29 cellular contexts compared by ENCODE assay signal in the genomic region with DNA sequence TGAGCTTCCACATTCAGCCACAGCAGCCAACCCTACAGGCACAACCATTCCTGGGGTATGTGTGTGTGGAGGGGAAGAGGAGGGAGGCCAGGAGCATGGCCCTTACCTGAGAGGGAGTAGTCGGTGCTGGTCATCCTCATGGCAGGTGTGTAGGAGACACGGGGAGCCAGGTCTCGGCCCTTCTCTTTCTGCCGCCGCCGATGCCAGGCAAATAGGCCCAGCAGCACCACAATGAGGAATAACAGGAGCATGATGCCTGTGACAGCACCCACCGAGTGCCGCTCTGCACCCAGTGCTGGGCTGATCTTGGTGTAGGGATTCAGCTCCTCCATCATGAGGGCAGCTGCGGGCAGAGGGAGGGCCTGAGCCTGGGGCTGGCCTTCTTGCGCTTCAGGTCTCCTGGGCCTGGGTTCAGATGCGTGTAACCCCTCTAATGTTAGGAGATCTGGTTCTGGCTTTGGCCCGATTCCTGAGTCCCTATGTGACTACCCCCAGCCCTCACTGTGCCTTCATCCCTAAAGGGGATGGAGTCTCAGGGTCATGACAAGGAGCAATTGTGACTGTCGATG.
"Had no signal": no experiment of that assay in that cellular context is flagged by ENCODE, and none has a peak within 500 bp of the region (broad histone marks: within the 10 kb centered on the region; RNA-seq: fewer than 3 reads in every experiment).

No MANE protein-coding gene starts in this region.

- H3K27ac ChIP-seq: ascending aorta, cardiac muscle cell, KMS-11, SJSA1 had no signal

- H3K9me3 Mint-ChIP-seq: activated CD4-positive, alpha-beta T cell treated with anti-CD3 and anti-CD28 coated beads, Interleukin-2, amount 10 ng/mL, durations not matched to agents 7 days and 5 days; activated naive CD4-positive, alpha-beta T cell treated with anti-CD3 and anti-CD28 coated beads, Interleukin-2, amount 50 U/mL, for 24 hours; activated naive CD8-positive, alpha-beta T cell treated with anti-CD3 and anti-CD28 coated beads, Interleukin-2, amount 10 ng/mL, durations not matched to agents 7 days and 5 days; T-helper 1 cell treated with Interleukin-12 subunit alpha and Interleukin-12 subunit beta and Interleukin-4 antibody, amounts not matched to agents 30 μg/mL and 1 μg/mL, for 36 hours; T-helper 2 cell treated with Interferon-gamma antibody and Interleukin-4, amounts not matched to agents 5 μg/mL and 100 μg/mL, for 36 hours had no signal

- H3K36me3 Mint-ChIP-seq: activated naive CD8-positive, alpha-beta T cell treated with anti-CD3 and anti-CD28 coated beads, Interleukin-2, amount 10 ng/mL, durations not matched to agents 7 days and 5 days had no signal

- H3K4me3 ChIP-seq: ascending aorta, cardiac muscle cell, SJSA1 had no signal

- H3K27me3 ChIP-seq: ascending aorta, cardiac muscle cell, SJSA1 had no signal

- H3K9ac ChIP-seq: KMS-11, SK-N-SH had no signal

- H3K36me3 ChIP-seq: cardiac muscle cell, SJSA1 had no signal

- ATAC-seq: activated CD4-positive, alpha-beta T cell treated with anti-CD3 and anti-CD28 coated beads for 36 hours; activated CD4-positive, CD25-positive, alpha-beta regulatory T cell treated with anti-CD3 and anti-CD28 coated beads, Interleukin-2, amount 50 U/mL, for 24 hours; activated CD8-positive, alpha-beta T cell treated with anti-CD3 and anti-CD28 coated beads, Interleukin-2, amount 10 ng/mL, durations not matched to agents 7 days and 5 days; Panc1 had no signal

- H3K4me3 Mint-ChIP-seq: activated CD4-positive, alpha-beta T cell treated with anti-CD3 and anti-CD28 coated beads for 36 hours; activated CD4-positive, alpha-beta T cell treated with anti-CD3 and anti-CD28 coated beads, Interleukin-2, amount 10 ng/mL, durations not matched to agents 7 days and 5 days; activated CD8-positive, alpha-beta T cell treated with anti-CD3 and anti-CD28 coated beads, Interleukin-2, amount 10 ng/mL, durations not matched to agents 7 days and 5 days; activated naive CD4-positive, alpha-beta T cell treated with anti-CD3 and anti-CD28 coated beads, Interleukin-2, amount 50 U/mL, for 24 hours; activated naive CD8-positive, alpha-beta T cell treated with anti-CD3 and anti-CD28 coated beads, Interleukin-2, amount 10 ng/mL, durations not matched to agents 7 days and 5 days; T-helper 1 cell treated with Interleukin-12 subunit alpha and Interleukin-12 subunit beta and Interleukin-4 antibody, amounts not matched to agents 30 μg/mL and 1 μg/mL, for 36 hours; T-helper 2 cell treated with Interferon-gamma antibody and Interleukin-4, amounts not matched to agents 5 μg/mL and 100 μg/mL, for 36 hours had no signal

- FAIRE-seq: TTC549 had no signal

- DNase-seq: activated CD4-positive, alpha-beta T cell treated with anti-CD3 and anti-CD28 coated beads for 36 hours; activated CD4-positive, alpha-beta T cell treated with anti-CD3 and anti-CD28 coated beads, Interleukin-2, amount 10 ng/mL, durations not matched to agents 7 days and 5 days; activated CD4-positive, alpha-beta T cell treated with anti-CD3 and anti-CD28 coated beads, Interleukin-2, amount 50 U/mL, for 48 hours; activated CD8-positive, alpha-beta memory T cell treated with anti-CD3 and anti-CD28 coated beads, Interleukin-2, amount 50 U/mL, for 48 hours; activated CD8-positive, alpha-beta T cell treated with anti-CD3 and anti-CD28 coated beads, Interleukin-2, amount 10 ng/mL, durations not matched to agents 7 days and 5 days; activated gamma-delta T cell; activated naive CD4-positive, alpha-beta T cell treated with Interleukin-2 at 50 U/mL for 16 hours; activated naive CD8-positive, alpha-beta T cell treated with anti-CD3 and anti-CD28 coated beads, Interleukin-2, amount 10 ng/mL, durations not matched to agents 7 days and 5 days; amygdala; cerebellar nuclear complex; NCI-H1105 treated with DMSO at 0.1 percent for 48 hours; NCI-H1436; NCI-H1694; NCI-H1930; NCI-H2081 treated with DMSO at 0.1 percent for 48 hours; NCI-H226; NCI-H524 treated with DMSO at 0.1 percent for 48 hours; SHP77 treated with DMSO at 0.1 percent for 48 hours; SK-N-SH had no signal

- H3K9me3 ChIP-seq: ascending aorta, SJSA1, SK-N-SH had no signal

- H3K27me3 Mint-ChIP-seq: activated CD4-positive, alpha-beta T cell treated with anti-CD3 and anti-CD28 coated beads for 36 hours; activated CD4-positive, alpha-beta T cell treated with anti-CD3 and anti-CD28 coated beads, Interleukin-2, amount 10 ng/mL, durations not matched to agents 7 days and 5 days; activated naive CD4-positive, alpha-beta T cell treated with anti-CD3 and anti-CD28 coated beads, Interleukin-2, amount 50 U/mL, for 24 hours; activated naive CD8-positive, alpha-beta T cell treated with anti-CD3 and anti-CD28 coated beads, Interleukin-2, amount 10 ng/mL, durations not matched to agents 7 days and 5 days had no signal

- H3K4me2 ChIP-seq: KMS-11, SK-N-SH had no signal

- H3K27ac Mint-ChIP-seq: activated CD4-positive, alpha-beta T cell treated with anti-CD3 and anti-CD28 coated beads for 36 hours; activated CD4-positive, alpha-beta T cell treated with anti-CD3 and anti-CD28 coated beads, Interleukin-2, amount 10 ng/mL, durations not matched to agents 7 days and 5 days; activated CD8-positive, alpha-beta T cell treated with anti-CD3 and anti-CD28 coated beads, Interleukin-2, amount 10 ng/mL, durations not matched to agents 7 days and 5 days; activated naive CD4-positive, alpha-beta T cell treated with anti-CD3 and anti-CD28 coated beads, Interleukin-2, amount 50 U/mL, for 24 hours; activated naive CD8-positive, alpha-beta T cell treated with anti-CD3 and anti-CD28 coated beads, Interleukin-2, amount 10 ng/mL, durations not matched to agents 7 days and 5 days; T-helper 1 cell treated with Interleukin-12 subunit alpha and Interleukin-12 subunit beta and Interleukin-4 antibody, amounts not matched to agents 30 μg/mL and 1 μg/mL, for 36 hours; T-helper 2 cell treated with Interferon-gamma antibody and Interleukin-4, amounts not matched to agents 5 μg/mL and 100 μg/mL, for 36 hours had no signal
